In genomic region chr6:138645976-138646640, GRCh38 we compare ENCODE assay signal across 16 cellular contexts.
"Had no signal": no experiment of that assay in that cellular context is flagged by ENCODE, and none has a peak within 500 bp of the region (broad histone marks: within the 10 kb centered on the region; RNA-seq: fewer than 3 reads in every experiment).

No MANE protein-coding gene starts in this region.

- ATAC-seq: left ventricle myocardium superior, psoas muscle, sciatic nerve had no signal

- H3K27me3 ChIP-seq: cardiac muscle cell, stomach had no signal

- H3K4me3 ChIP-seq: cardiac muscle cell, stomach had no signal

- H3K4me1 ChIP-seq: psoas muscle, stomach had no signal

- DNase-seq: activated CD4-positive, alpha-beta T cell treated with anti-CD3 and anti-CD28 coated beads, Interleukin-2, amount 10 ng/mL, durations not matched to agents 24 days and 14 days; activated CD4-positive, CD25-positive, alpha-beta regulatory T cell; activated CD8-positive, alpha-beta memory T cell treated with anti-CD3 and anti-CD28 coated beads for 24 hours; activated naive CD4-positive, alpha-beta T cell; activated naive CD8-positive, alpha-beta T cell treated with anti-CD3 and anti-CD28 coated beads, Interleukin-2, amount 10 ng/mL, durations not matched to agents 7 days and 5 days; glutamatergic neuron; kidney glomerular epithelial cell; left ventricle myocardium superior; nephron progenitor cell; psoas muscle; stimulated activated CD4-positive, alpha-beta T cell treated with anti-CD3 and anti-CD28 coated beads, Interleukin-1b, Interleukin-23, amount 100 ng/mL, for 48 hours; stomach had no signal

- H3K27ac ChIP-seq: cardiac muscle cell, psoas muscle, stomach had no signal

- H3K36me3 ChIP-seq: cardiac muscle cell, stomach had no signal

- FAIRE-seq: colon, endometrium had no signal

- H3K9me3 ChIP-seq: psoas muscle, stomach had no signal
